2 cellular contexts compared by ENCODE assay signal in the genomic region with DNA sequence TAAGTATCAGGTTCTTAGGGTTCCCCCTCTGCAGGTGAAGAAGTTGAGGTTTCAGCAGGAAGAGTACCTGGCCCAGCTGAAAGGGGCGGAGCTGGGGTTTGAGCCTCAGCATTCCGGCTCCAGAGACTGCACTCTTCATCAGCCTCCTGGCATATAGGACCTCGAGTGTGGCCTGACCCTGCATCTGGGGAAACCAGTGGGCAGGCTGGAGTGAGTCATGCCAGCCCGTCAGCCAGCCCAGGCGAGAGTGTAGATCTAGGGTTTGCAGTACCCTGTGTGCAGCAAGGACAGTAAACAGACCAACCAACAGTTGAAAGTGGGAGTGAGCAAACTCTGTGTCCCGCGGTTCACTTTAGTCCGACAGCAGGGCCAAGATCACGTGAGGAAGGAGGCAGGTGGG.
TF ChIP-seq lines count a peak whose summit lies in the region.

No MANE protein-coding gene starts in this region.

TF ChIP-seq in liver, 16 proteins besides CTCF, POLR2A, EP300 and RAD21:
- TF ChIP-seq HNF4A (conservative IDR thresholded peaks at IDR 0.05) = no peak
- TF ChIP-seq SP1 (IDR thresholded peaks at IDR 0.05) = peak; percentile 5

TF ChIP-seq in HepG2, 621 proteins besides CTCF, POLR2A, EP300 and RAD21:
- TF ChIP-seq MATR3 (CRISPR knock-in tag; IDR thresholded peaks at IDR 0.05) = no peak
- TF ChIP-seq ZNF33A (CRISPR knock-in tag; IDR thresholded peaks at IDR 0.05; ENCODE audit: borderline replicate concordance) = no peak
- TF ChIP-seq IKZF1 (IDR thresholded peaks at IDR 0.05) = no peak
- TF ChIP-seq ZNF451 (CRISPR knock-in tag; IDR thresholded peaks at IDR 0.05) = no peak
- TF ChIP-seq, protein P1, sequence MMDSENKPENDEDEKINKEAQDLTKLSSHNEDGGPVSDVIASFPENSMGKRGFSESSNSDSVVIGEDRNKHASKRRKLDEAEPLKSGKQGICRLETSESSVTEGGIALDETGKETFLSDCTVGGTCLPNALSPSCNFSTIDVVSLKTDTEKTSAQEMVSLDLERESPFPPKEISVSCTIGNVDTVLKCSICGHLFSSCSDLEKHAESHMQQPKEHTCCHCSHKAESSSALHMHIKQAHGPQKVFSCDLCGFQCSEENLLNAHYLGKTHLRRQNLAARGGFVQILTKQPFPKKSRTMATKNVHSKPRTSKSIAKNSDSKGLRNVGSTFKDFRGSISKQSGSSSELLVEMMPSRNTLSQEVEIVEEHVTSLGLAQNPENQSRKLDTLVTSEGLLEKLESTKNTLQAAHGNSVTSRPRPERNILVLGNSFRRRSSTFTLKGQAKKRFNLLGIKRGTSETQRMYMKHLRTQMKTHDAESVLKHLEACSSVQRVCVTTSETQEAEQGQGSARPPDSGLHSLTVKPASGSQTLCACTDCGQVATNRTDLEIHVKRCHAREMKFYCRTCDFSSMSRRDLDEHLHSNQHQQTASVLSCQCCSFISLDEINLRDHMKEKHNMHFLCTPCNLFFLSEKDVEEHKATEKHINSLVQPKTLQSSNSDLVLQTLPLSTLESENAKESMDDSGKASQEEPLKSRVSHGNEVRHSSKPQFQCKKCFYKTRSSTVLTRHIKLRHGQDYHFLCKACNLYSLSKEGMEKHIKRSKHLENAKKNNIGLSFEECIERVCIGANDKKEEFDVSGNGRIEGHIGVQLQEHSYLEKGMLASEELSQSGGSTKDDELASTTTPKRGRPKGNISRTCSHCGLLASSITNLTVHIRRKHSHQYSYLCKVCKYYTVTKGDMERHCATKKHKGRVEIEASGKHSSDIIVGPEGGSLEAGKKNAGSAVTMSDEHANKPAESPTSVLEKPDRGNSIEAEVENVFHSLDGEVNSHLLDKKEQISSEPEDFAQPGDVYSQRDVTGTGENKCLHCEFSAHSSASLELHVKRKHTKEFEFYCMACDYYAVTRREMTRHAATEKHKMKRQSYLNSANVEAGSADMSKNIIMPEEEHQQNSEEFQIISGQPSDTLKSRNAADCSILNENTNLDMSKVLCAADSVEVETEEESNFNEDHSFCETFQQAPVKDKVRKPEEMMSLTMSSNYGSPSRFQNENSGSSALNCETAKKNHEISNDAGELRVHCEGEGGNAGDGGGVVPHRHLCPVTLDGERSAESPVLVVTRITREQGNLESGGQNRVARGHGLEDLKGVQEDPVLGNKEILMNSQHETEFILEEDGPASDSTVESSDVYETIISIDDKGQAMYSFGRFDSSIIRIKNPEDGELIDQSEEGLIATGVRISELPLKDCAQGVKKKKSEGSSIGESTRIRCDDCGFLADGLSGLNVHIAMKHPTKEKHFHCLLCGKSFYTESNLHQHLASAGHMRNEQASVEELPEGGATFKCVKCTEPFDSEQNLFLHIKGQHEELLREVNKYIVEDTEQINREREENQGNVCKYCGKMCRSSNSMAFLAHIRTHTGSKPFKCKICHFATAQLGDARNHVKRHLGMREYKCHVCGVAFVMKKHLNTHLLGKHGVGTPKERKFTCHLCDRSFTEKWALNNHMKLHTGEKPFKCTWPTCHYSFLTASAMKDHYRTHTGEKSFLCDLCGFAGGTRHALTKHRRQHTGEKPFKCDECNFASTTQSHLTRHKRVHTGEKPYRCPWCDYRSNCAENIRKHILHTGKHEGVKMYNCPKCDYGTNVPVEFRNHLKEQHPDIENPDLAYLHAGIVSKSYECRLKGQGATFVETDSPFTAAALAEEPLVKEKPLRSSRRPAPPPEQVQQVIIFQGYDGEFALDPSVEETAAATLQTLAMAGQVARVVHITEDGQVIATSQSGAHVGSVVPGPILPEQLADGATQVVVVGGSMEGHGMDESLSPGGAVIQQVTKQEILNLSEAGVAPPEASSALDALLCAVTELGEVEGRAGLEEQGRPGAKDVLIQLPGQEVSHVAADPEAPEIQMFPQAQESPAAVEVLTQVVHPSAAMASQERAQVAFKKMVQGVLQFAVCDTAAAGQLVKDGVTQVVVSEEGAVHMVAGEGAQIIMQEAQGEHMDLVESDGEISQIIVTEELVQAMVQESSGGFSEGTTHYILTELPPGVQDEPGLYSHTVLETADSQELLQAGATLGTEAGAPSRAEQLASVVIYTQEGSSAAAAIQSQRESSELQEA (CRISPR knock-in tag; IDR thresholded peaks at IDR 0.05; ENCODE audit: not compliant biosample characterization) = no peak
- TF ChIP-seq, protein P2, sequence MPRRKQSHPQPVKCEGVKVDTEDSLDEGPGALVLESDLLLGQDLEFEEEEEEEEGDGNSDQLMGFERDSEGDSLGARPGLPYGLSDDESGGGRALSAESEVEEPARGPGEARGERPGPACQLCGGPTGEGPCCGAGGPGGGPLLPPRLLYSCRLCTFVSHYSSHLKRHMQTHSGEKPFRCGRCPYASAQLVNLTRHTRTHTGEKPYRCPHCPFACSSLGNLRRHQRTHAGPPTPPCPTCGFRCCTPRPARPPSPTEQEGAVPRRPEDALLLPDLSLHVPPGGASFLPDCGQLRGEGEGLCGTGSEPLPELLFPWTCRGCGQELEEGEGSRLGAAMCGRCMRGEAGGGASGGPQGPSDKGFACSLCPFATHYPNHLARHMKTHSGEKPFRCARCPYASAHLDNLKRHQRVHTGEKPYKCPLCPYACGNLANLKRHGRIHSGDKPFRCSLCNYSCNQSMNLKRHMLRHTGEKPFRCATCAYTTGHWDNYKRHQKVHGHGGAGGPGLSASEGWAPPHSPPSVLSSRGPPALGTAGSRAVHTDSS (CRISPR knock-in tag; conservative IDR thresholded peaks at IDR 0.05) = no peak
- no peak for TF ChIP-seq FOSL2 (CRISPR knock-in tag; IDR thresholded peaks at IDR 0.05)
- no peak for TF ChIP-seq ZNF614 (CRISPR knock-in tag; IDR thresholded peaks at IDR 0.05; ENCODE audit: borderline replicate concordance)
- TF ChIP-seq, protein P3, sequence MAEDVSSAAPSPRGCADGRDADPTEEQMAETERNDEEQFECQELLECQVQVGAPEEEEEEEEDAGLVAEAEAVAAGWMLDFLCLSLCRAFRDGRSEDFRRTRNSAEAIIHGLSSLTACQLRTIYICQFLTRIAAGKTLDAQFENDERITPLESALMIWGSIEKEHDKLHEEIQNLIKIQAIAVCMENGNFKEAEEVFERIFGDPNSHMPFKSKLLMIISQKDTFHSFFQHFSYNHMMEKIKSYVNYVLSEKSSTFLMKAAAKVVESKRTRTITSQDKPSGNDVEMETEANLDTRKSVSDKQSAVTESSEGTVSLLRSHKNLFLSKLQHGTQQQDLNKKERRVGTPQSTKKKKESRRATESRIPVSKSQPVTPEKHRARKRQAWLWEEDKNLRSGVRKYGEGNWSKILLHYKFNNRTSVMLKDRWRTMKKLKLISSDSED (CRISPR knock-in tag; IDR thresholded peaks at IDR 0.05) = no peak
- TF ChIP-seq ZFAT (CRISPR knock-in tag; conservative IDR thresholded peaks at IDR 0.05) = no peak
- TF ChIP-seq HHEX (CRISPR knock-in tag; IDR thresholded peaks at IDR 0.05) = no peak
- no peak for TF ChIP-seq SETDB1 (CRISPR knock-in tag; IDR thresholded peaks at IDR 0.05; ENCODE audit: borderline replicate concordance)
- no peak for TF ChIP-seq ISL2 (CRISPR knock-in tag; IDR thresholded peaks at IDR 0.05)
- TF ChIP-seq SAFB2 (CRISPR knock-in tag; IDR thresholded peaks at IDR 0.05; ENCODE audit: borderline replicate concordance, low read depth) = no peak
- TF ChIP-seq ARID2 (CRISPR knock-in tag; IDR thresholded peaks at IDR 0.05; ENCODE audit: borderline replicate concordance) = no peak
- no peak for TF ChIP-seq ZC3H13 (CRISPR knock-in tag; IDR thresholded peaks at IDR 0.05)
- TF ChIP-seq ARNT (IDR thresholded peaks at IDR 0.05) = no peak
- TF ChIP-seq ERF (CRISPR knock-in tag; IDR thresholded peaks at IDR 0.05) = no peak
- TF ChIP-seq, protein P4, sequence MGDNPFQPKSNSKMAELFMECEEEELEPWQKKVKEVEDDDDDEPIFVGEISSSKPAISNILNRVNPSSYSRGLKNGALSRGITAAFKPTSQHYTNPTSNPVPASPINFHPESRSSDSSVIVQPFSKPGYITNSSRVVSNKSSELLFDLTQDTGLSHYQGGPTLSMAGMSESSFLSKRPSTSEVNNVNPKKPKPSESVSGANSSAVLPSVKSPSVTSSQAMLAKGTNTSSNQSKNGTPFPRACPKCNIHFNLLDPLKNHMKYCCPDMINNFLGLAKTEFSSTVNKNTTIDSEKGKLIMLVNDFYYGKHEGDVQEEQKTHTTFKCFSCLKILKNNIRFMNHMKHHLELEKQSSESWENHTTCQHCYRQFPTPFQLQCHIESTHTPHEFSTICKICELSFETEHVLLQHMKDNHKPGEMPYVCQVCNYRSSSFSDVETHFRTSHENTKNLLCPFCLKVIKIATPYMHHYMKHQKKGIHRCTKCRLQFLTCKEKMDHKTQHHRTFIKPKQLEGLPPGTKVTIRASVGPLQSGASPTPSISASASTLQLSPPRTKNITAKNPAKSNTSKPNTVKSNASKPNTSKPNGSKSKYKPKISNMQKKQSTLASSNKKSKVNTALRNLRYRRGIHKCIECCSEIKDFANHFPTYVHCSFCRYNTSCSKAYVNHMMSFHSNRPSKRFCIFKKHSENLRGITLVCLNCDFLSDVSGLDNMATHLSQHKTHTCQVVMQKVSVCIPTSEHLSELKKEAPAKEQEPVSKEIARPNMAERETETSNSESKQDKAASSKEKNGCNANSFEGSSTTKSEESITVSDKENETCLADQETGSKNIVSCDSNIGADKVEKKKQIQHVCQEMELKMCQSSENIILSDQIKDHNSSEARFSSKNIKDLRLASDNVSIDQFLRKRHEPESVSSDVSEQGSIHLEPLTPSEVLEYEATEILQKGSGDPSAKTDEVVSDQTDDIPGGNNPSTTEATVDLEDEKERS (CRISPR knock-in tag; IDR thresholded peaks at IDR 0.05) = no peak
- TF ChIP-seq, protein P5, sequence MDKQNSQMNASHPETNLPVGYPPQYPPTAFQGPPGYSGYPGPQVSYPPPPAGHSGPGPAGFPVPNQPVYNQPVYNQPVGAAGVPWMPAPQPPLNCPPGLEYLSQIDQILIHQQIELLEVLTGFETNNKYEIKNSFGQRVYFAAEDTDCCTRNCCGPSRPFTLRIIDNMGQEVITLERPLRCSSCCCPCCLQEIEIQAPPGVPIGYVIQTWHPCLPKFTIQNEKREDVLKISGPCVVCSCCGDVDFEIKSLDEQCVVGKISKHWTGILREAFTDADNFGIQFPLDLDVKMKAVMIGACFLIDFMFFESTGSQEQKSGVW (CRISPR knock-in tag; IDR thresholded peaks at IDR 0.05; ENCODE audit: borderline replicate concordance) = no peak
TF ChIP-seq in HepG2: peak in this region for 0.
